Comparison of ENCODE assay signal across 9 cellular contexts in the genomic region with DNA sequence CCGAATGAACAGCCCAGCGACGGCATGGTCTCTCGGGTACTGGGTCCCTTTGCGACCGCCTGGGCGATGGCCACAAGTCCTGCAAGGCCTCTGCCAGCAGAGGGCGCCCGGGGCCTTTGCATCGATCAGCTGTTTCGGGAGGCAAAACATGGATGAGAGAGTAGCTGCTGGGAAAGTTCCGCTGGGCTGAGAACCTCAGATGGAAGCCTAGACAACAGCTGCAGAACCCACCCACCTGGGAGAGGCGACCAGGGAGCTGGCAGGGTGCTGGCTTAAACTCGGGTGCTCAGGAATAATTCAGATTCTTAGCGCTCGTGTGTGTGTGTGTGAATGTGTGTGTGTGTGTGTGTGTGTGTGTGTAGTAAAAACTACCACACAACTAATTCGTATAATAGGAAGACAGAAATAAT. TPM values are rescaled to one million over a fixed set of nuclear protein-coding genes. Genes with fewer than 3 reads are reported as not detected.
DNase-seq lines count a peak whose midpoint lies in the region; ATAC-seq and TF ChIP-seq lines count a peak whose summit lies in the region.
"Had no signal": no experiment of that assay in that cellular context is flagged by ENCODE, and none has a peak within 500 bp of the region (broad histone marks: within the 10 kb centered on the region; RNA-seq: fewer than 3 reads in every experiment).

No MANE protein-coding gene starts in this region.

- no peaks in the 10 kb centered on the region for H3K36me3 ChIP-seq in GM23338 (ENCODE audit: insufficient read depth)
- H3K36me3 ChIP-seq in heart left ventricle, result no peaks in the 10 kb centered on the region

- H3F3A ChIP-seq in GM23338 (replicated peaks; ENCODE audit: low read depth), result no peaks in the 10 kb centered on the region

- H3K27ac ChIP-seq in GM23338 (ENCODE audit: low read depth) (no peak overlapping the region), heart left ventricle (no peak overlapping the region)

- ATAC-seq in GM23338, result peak; percentile 94
- peak; percentile 32 to 78 (median 73) for ATAC-seq in heart left ventricle
- no peak for ATAC-seq in HG03097 (IDR thresholded peaks at IDR 0.05; ENCODE audit: low FRiP score, unreplicated experiment)

- H3K79me2 ChIP-seq in GM23338 (replicated peaks; ENCODE audit: insufficient read depth), result no peaks in the 10 kb centered on the region

- H4K20me1 ChIP-seq in GM23338 (replicated peaks; ENCODE audit: insufficient read depth), result no peaks in the 10 kb centered on the region

- no peak overlapping the region for H3K4me2 ChIP-seq in GM23338

- peak; percentile 89 to 98 for TF ChIP-seq CTCF in GM23338 (conservative IDR thresholded peaks at IDR 0.05; ENCODE audit: low read depth in 2 of 2)
- TF ChIP-seq CTCF in heart left ventricle (IDR thresholded peaks at IDR 0.05), result peak; percentile 64 to 87 (median 79)

- no peak overlapping the region; the same call in 1 of the 2 replicates for H3K27ac Mint-ChIP-seq in GM23338
- H3K27ac Mint-ChIP-seq in activated naive CD8-positive, alpha-beta T cell treated with anti-CD3 and anti-CD28 coated beads for 36 hours, result no peak overlapping the region
- H3K27ac Mint-ChIP-seq: activated naive CD4-positive, alpha-beta T cell treated with anti-CD3 and anti-CD28 coated beads, Interleukin-2, amount 50 U/mL, for 72 hours had no signal

- no peak for TF ChIP-seq POLR2A in heart left ventricle (IDR thresholded peaks at IDR 0.05)

- H2AFZ ChIP-seq in GM23338, result peak overlapping the region; percentile 90; the same call in 1 of the 2 replicates

- H3K27me3 ChIP-seq in GM23338 (ENCODE audit: insufficient read depth), result no peaks in the 10 kb centered on the region
- H3K27me3 ChIP-seq in heart left ventricle, result no peaks in the 10 kb centered on the region

- in situ Hi-C loops in SK-MEL-5 (cut with HindIII; ENCODE audit: low pct_unique_long_range_greater_than_20kb, low sequenced_read_pairs), result no loop called here

- no peaks in the 10 kb centered on the region for H3K9me3 Mint-ChIP-seq in GM23338
- H3K9me3 Mint-ChIP-seq in activated naive CD8-positive, alpha-beta T cell treated with anti-CD3 and anti-CD28 coated beads for 36 hours, result no peaks in the 10 kb centered on the region

- no peaks in the 10 kb centered on the region for H3K9me3 ChIP-seq in heart left ventricle

- H3K4me1 ChIP-seq in GM23338 (ENCODE audit: insufficient read depth) (peaks cover 17% of the 10 kb centered on the region), heart left ventricle (no peaks in the 10 kb centered on the region)

- H3K27me3 Mint-ChIP-seq in GM23338 (ENCODE audit: insufficient read depth, low read depth, poor library complexity), result no peaks in the 10 kb centered on the region
- peaks cover 31% of the 10 kb centered on the region for H3K27me3 Mint-ChIP-seq in activated naive CD8-positive, alpha-beta T cell treated with anti-CD3 and anti-CD28 coated beads for 36 hours

- 0 out of 2 replicates have a peak, but pooled peaks cover 5% of the 10 kb centered on the region for H3K9me2 ChIP-seq in GM23338 (ENCODE audit: insufficient read depth)

- peak; percentile 42 for DNase-seq in DMS153 treated with DMSO at 0.1 percent for 48 hours (lab: John Stamatoyannopoulos, UW; ENCODE audit: unreplicated experiment)
- peak; percentile 97 for DNase-seq in GM23338 (ENCODE audit: low spot score)
- peak; percentile 10 for DNase-seq in MV-4-11 (lab: John Stamatoyannopoulos, UW)
- DNase-seq in SK-MEL-5 (ENCODE audit: low read depth, low spot score), result peak; percentile 85
- peak; percentile 65 for DNase-seq in activated naive CD8-positive, alpha-beta T cell treated with anti-CD3 and anti-CD28 coated beads for 36 hours
- peak; percentile 52 to 88 (median 68) for DNase-seq in heart left ventricle
- peak; percentile 22 for DNase-seq in pulmonary artery endothelial cell (ENCODE audit: low read depth, low spot score)

- WGBS in heart left ventricle, 4 donors, result 16 to 23% (median 18%) methylated on average over 17 of the region's 17 CpGs

- no peak overlapping the region for H3K4me3 Mint-ChIP-seq in GM23338
- no peak overlapping the region for H3K4me3 Mint-ChIP-seq in activated naive CD8-positive, alpha-beta T cell treated with anti-CD3 and anti-CD28 coated beads for 36 hours

- no peak overlapping the region for H3K4me3 ChIP-seq in GM23338
- no peak overlapping the region for H3K4me3 ChIP-seq in heart left ventricle

- no peaks in the 10 kb centered on the region for H3K36me3 Mint-ChIP-seq in GM23338 (ENCODE audit: low read depth)
- no peaks in the 10 kb centered on the region for H3K36me3 Mint-ChIP-seq in activated naive CD8-positive, alpha-beta T cell treated with anti-CD3 and anti-CD28 coated beads for 36 hours
- H3K36me3 Mint-ChIP-seq: activated naive CD4-positive, alpha-beta T cell treated with anti-CD3 and anti-CD28 coated beads, Interleukin-2, amount 50 U/mL, for 72 hours had no signal

- peaks cover 14% of the 10 kb centered on the region for H3K4me1 Mint-ChIP-seq in GM23338
- no peaks in the 10 kb centered on the region for H3K4me1 Mint-ChIP-seq in activated naive CD8-positive, alpha-beta T cell treated with anti-CD3 and anti-CD28 coated beads for 36 hours

- intact Hi-C loops in heart left ventricle (cut with DNase I), result loop anchor here in 9 of 10 donors (1.0 to 5.0 kb wide), 4 partner anchors 122 to 125 kb away; no protein-coding TSS in a partner anchor

TF ChIP-seq in GM23338, 12 proteins besides CTCF, POLR2A, EP300 and RAD21 (continues in another document):
- TF ChIP-seq, protein P1, sequence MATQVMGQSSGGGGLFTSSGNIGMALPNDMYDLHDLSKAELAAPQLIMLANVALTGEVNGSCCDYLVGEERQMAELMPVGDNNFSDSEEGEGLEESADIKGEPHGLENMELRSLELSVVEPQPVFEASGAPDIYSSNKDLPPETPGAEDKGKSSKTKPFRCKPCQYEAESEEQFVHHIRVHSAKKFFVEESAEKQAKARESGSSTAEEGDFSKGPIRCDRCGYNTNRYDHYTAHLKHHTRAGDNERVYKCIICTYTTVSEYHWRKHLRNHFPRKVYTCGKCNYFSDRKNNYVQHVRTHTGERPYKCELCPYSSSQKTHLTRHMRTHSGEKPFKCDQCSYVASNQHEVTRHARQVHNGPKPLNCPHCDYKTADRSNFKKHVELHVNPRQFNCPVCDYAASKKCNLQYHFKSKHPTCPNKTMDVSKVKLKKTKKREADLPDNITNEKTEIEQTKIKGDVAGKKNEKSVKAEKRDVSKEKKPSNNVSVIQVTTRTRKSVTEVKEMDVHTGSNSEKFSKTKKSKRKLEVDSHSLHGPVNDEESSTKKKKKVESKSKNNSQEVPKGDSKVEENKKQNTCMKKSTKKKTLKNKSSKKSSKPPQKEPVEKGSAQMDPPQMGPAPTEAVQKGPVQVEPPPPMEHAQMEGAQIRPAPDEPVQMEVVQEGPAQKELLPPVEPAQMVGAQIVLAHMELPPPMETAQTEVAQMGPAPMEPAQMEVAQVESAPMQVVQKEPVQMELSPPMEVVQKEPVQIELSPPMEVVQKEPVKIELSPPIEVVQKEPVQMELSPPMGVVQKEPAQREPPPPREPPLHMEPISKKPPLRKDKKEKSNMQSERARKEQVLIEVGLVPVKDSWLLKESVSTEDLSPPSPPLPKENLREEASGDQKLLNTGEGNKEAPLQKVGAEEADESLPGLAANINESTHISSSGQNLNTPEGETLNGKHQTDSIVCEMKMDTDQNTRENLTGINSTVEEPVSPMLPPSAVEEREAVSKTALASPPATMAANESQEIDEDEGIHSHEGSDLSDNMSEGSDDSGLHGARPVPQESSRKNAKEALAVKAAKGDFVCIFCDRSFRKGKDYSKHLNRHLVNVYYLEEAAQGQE (IDR thresholded peaks at IDR 0.05; ENCODE audit: unreplicated experiment), result no peak
- TF ChIP-seq ZNF331 (CRISPR knock-in tag; IDR thresholded peaks at IDR 0.05; ENCODE audit: low read depth), result no peak
- no peak for TF ChIP-seq EZH2phosphoT487 (IDR thresholded peaks at IDR 0.05; ENCODE audit: unreplicated experiment)

RNA-seq across cellular contexts. Expression of gene TRIM32, which starts 50.0 kb away (rescaled TPM):
- total RNA-seq in GM23338 (2014; rRNA removed; shearing (Covaris generic)), result 15.7 and 16.3 TPM in 2 replicates
- polyA plus RNA-seq in GM23338 (2016; fragmentation: Nextera tagmentation; extraction: Ambion mirVana) (6.6 and 6.7 TPM in 2 replicates), heart left ventricle (1 to 10 TPM; 3.3 to 6.5 TPM)
- total RNA-seq in SK-MEL-5 (2014; rRNA removed; shearing (Covaris generic)), result 29.8 and 30.4 TPM in 2 replicates
- polyA plus RNA-seq in SK-MEL-5 (2015; cell fraction: cytosol; rRNA removed), result 20.6 and 24.8 TPM in 2 replicates
- polyA plus RNA-seq in SK-MEL-5 (2015; cell fraction: nucleus; rRNA removed), result 15.4 and 23.5 TPM in 2 replicates
- 10 to 100 TPM; 11.1 to 13.7 TPM for total RNA-seq in activated naive CD8-positive, alpha-beta T cell treated with anti-CD3 and anti-CD28 coated beads for 36 hours
- total RNA-seq in heart left ventricle (10 to 100 TPM; 12.5 to 17.9 (median 15.5) TPM), pulmonary artery endothelial cell (16.6 and 18.0 TPM in 2 replicates)

Comparison
In these comparisons a context has a peak if more than half of its experiments do, and no peak if none do; other contexts are left out.
1. DNase-seq: peak in every context shown above with its lines; median percentile 97 in GM23338; 85 in SK-MEL-5; 68 in heart left ventricle; 65 in activated naive CD8-positive, alpha-beta T cell treated with anti-CD3 and anti-CD28 coated beads for 36 hours; 42 in DMS153 treated with DMSO at 0.1 percent for 48 hours; 22 in pulmonary artery endothelial cell; 10 in MV-4-11.